Comparison of ENCODE assay signal across 1 cellular context in genomic region chr22:29480512-29481264, GRCh38.
TF ChIP-seq lines count a peak whose summit lies in the region.

No MANE protein-coding gene starts in this region.

TF ChIP-seq in K562, 482 proteins besides CTCF, POLR2A, EP300 and RAD21 (continued from another document):
- TF ChIP-seq ZNF511 (CRISPR knock-in tag; IDR thresholded peaks at IDR 0.05) = peak; percentile 83
- no peak for TF ChIP-seq PHTF2 (CRISPR knock-in tag; IDR thresholded peaks at IDR 0.05)
- TF ChIP-seq NFE2L1 (tag; IDR thresholded peaks at IDR 0.05; ENCODE audit: borderline replicate concordance, low read depth) = no peak
- peak; percentile 82; the same call in 1 of the 2 replicates for TF ChIP-seq AFF4 (CRISPR knock-in tag; IDR thresholded peaks at IDR 0.05)
- no peak for TF ChIP-seq HIVEP1 (CRISPR knock-in tag; IDR thresholded peaks at IDR 0.05)
- TF ChIP-seq HMG20A (CRISPR knock-in tag; conservative IDR thresholded peaks at IDR 0.05) = no peak
- no peak for TF ChIP-seq HMBOX1 (IDR thresholded peaks at IDR 0.05)
- TF ChIP-seq PHB2 (IDR thresholded peaks at IDR 0.05; ENCODE audit: low read depth) = no peak
- TF ChIP-seq SRSF3 (IDR thresholded peaks at IDR 0.05; ENCODE audit: insufficient read depth, low read length) = no peak
- no peak for TF ChIP-seq ZNF316 (IDR thresholded peaks at IDR 0.05)
- TF ChIP-seq ZNF589 (CRISPR knock-in tag; IDR thresholded peaks at IDR 0.05; ENCODE audit: low read depth) = no peak
- peak; percentile 95 for TF ChIP-seq MAX (CRISPR knock-in tag; IDR thresholded peaks at IDR 0.05)
- no peak for TF ChIP-seq ZNF146 (CRISPR knock-in tag; IDR thresholded peaks at IDR 0.05; ENCODE audit: unreplicated experiment)
- TF ChIP-seq HES1 (IDR thresholded peaks at IDR 0.05; ENCODE audit: low read depth) = no peak
- TF ChIP-seq TARDBP (IDR thresholded peaks at IDR 0.05) = no peak
- no peak for TF ChIP-seq ARHGAP35 (IDR thresholded peaks at IDR 0.05; ENCODE audit: partially characterized antibody)
- no peak for TF ChIP-seq PHB (CRISPR knock-in tag; IDR thresholded peaks at IDR 0.05)
- TF ChIP-seq ZNF184 (CRISPR knock-in tag; IDR thresholded peaks at IDR 0.05) = no peak
- no peak for TF ChIP-seq EHMT2 (IDR thresholded peaks at IDR 0.05)
- no peak for TF ChIP-seq HBP1 (CRISPR knock-in tag; IDR thresholded peaks at IDR 0.05)
- TF ChIP-seq SMARCB1 (IDR thresholded peaks at IDR 0.05; ENCODE audit: insufficient read length, low read depth) = no peak
- TF ChIP-seq ILK (tag; IDR thresholded peaks at IDR 0.05; ENCODE audit: borderline replicate concordance, low read depth) = no peak
- TF ChIP-seq ZNF592 (IDR thresholded peaks at IDR 0.05) = peak; percentile 89
